ENCODE assay signal across 8 cellular contexts in genomic region chr14:102774391-102775153, GRCh38. TPM values are rescaled to one million over a fixed set of nuclear protein-coding genes. Genes with fewer than 3 reads are reported as not detected.
DNase-seq lines count a peak whose midpoint lies in the region; ATAC-seq and TF ChIP-seq lines count a peak whose summit lies in the region.

No MANE protein-coding gene starts in this region.

- CTCF ChIA-PET in activated B cell treated with CpG ODN at 0.5 μM for 24 hours (lab: Charles Lee): interaction anchor here (0.7 to 2.3 kb wide), 7 partner anchors 9 to 256 kb away, joined by 3 to 17 read pairs (median 4); no protein-coding TSS in a partner anchor

- H3K27me3 Mint-ChIP-seq in activated B cell treated with CpG ODN at 0.5 μM for 24 hours: no peaks in the 10 kb centered on the region

- peaks cover 13% of the 10 kb centered on the region for H3K36me3 Mint-ChIP-seq in activated B cell treated with CpG ODN at 0.5 μM for 24 hours (ENCODE audit: low read depth)

- peak; percentile 88 for TF ChIP-seq CTCF in GM12864 (IDR thresholded peaks at IDR 0.05; ENCODE audit: low read depth, low read length, missing control alignments)
- no peak for TF ChIP-seq CTCF in activated B cell treated with CpG ODN at 0.5 μM for 24 hours (IDR thresholded peaks at IDR 0.05)

- H3K4me3 ChIP-seq in GM12864 (ENCODE audit: low read depth, low read length): peak overlapping the region; percentile 8; the same call in 1 of the 2 replicates

- H3K4me3 Mint-ChIP-seq in activated B cell treated with CpG ODN at 0.5 μM for 24 hours: peak overlapping the region; percentile 70

- H3K9me3 Mint-ChIP-seq in activated B cell treated with CpG ODN at 0.5 μM for 24 hours: no peaks in the 10 kb centered on the region

- intact Hi-C loops in activated B cell treated with CpG ODN at 0.5 μM for 24 hours (cut with micrococcal nuclease): loop anchor here (1.0 to 10.0 kb wide), 9 partner anchors 10 to 460 kb away; partner anchors contain the start of gene ZNF839

- H3K27ac Mint-ChIP-seq in activated B cell treated with CpG ODN at 0.5 μM for 24 hours: peak overlapping the region; percentile 96

- peaks cover 76% of the 10 kb centered on the region for H3K4me1 Mint-ChIP-seq in activated B cell treated with CpG ODN at 0.5 μM for 24 hours

- ATAC-seq in HG02763 (IDR thresholded peaks at IDR 0.05; ENCODE audit: unreplicated experiment) (peak; percentile 23), activated B cell treated with CpG ODN at 0.5 μM for 24 hours (ENCODE audit: low read depth) (peak; percentile 53), left lobe of liver (peak; percentile 72)

- POLR2A ChIA-PET in activated B cell treated with CpG ODN at 0.5 μM for 24 hours (lab: Charles Lee): interaction anchor here (0.6 to 3.1 kb wide), 16 partner anchors 8 to 2000 kb away, joined by 3 to 18 read pairs (median 4); no protein-coding TSS in a partner anchor

- peak; percentile 87 for DNase-seq in GM12864 (ENCODE audit: low read depth)
- peak; percentile 43 for DNase-seq in NCI-H2227 treated with DMSO at 0.1 percent for 48 hours (lab: John Stamatoyannopoulos, UW)
- peak; percentile 64 for DNase-seq in activated B cell treated with CpG ODN at 0.5 μM for 24 hours
- DNase-seq in cerebellum (ENCODE audit: low spot score): peak; percentile 84
- no peak for DNase-seq in left lobe of liver (ENCODE audit: low spot score)
- peak in 2 of 3 experiments; percentile 27 to 45 for DNase-seq in stimulated activated CD4-positive, alpha-beta T cell treated with anti-CD3 and anti-CD28 coated beads, TNF-alpha, amount 100 ng/mL, for 24 hours (ENCODE audit: low read depth in 3 of 3)
- no peak for DNase-seq in NCI-H774 (lab: John Stamatoyannopoulos, UW)

RNA-seq across cellular contexts. Expression of gene TRAF3, which starts 2.7 kb away (rescaled TPM):
- 120 and 124 TPM in 2 replicates for total RNA-seq in activated B cell treated with CpG ODN at 0.5 μM for 24 hours
- 17.8 TPM for total RNA-seq in cerebellum
- total RNA-seq in left lobe of liver: 8.5 TPM

Comparison
In these comparisons a context has a peak if more than half of its experiments do, and no peak if none do; other contexts are left out.
1. DNase-seq: peak in GM12864 (single experiment), NCI-H2227 treated with DMSO at 0.1 percent for 48 hours (single experiment), activated B cell treated with CpG ODN at 0.5 μM for 24 hours (single experiment), cerebellum (single experiment) and stimulated activated CD4-positive, alpha-beta T cell treated with anti-CD3 and anti-CD28 coated beads, TNF-alpha, amount 100 ng/mL, for 24 hours (2 of 3); none in left lobe of liver (single experiment) and NCI-H774 (single experiment).
2. Peak in every context shown above with its lines, with median percentiles within 50 percentile points of each other: ATAC-seq.